In genomic region chr1:115771094-115771846, GRCh38 we compare ENCODE assay signal across 1 cellular context.
TF ChIP-seq lines count a peak whose summit lies in the region.

No MANE protein-coding gene starts in this region.

TF ChIP-seq in GM12878, 131 proteins besides CTCF, POLR2A, EP300 and RAD21 (continued from another document):
- no peak for TF ChIP-seq ZNF384 (IDR thresholded peaks at IDR 0.05; ENCODE audit: borderline replicate concordance, low read depth, low read length)
- TF ChIP-seq MTA3 (IDR thresholded peaks at IDR 0.05; ENCODE audit: borderline replicate concordance, low read length), result no peak
- TF ChIP-seq NR2C1 (IDR thresholded peaks at IDR 0.05), result no peak
- TF ChIP-seq JUND (IDR thresholded peaks at IDR 0.05; ENCODE audit: low read depth, low read length), result no peak
- no peak for TF ChIP-seq PAX8 (IDR thresholded peaks at IDR 0.05)
- TF ChIP-seq CREM (IDR thresholded peaks at IDR 0.05; ENCODE audit: low read depth), result no peak
TF ChIP-seq in GM12878: peak in this region for 0.
